In the genomic region with DNA sequence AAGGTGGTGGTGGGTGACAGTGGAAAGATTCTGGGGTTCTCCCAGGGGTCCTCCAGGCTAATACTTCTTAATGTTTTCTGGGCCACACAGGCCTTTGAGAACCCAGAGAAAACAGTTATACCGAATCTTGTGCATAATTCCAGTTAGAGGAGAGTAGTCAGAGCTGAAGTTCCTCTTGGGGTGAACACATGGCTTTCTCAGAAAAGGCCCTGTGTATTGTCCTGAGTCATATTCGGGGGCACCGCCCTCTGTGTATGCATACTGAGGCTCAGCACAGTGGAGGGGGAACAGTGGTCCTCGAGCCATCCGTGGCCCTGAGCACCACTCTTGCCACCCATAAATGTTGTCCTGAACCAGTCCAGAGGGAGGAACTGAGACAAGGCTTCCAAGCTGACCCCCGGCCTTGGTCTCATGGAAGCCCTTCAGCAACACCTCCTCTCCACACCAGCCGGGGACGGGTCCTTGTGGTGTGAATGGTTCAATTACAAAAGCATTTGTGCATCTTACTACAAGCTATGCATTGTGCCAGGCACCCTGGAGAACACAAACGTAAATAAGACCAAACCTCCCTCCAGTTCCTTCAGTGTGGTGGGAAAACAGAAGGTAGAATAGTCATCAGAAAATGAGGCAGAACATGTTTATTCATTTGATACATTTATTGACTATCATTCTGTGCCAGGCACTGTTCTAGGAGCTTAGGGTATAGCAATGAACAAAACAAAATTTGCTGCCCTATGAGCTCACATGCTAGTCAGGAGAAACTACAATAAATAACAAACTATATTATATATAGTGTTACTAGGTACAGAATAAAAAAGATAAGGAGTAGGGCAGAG, we compare ENCODE assay signal across 1 cellular context.
TF ChIP-seq lines count a peak whose summit lies in the region.

No MANE protein-coding gene starts in this region.

TF ChIP-seq in HepG2, 621 proteins besides CTCF, POLR2A, EP300 and RAD21 (continued from another document and continues in another):
- TF ChIP-seq, protein P1, sequence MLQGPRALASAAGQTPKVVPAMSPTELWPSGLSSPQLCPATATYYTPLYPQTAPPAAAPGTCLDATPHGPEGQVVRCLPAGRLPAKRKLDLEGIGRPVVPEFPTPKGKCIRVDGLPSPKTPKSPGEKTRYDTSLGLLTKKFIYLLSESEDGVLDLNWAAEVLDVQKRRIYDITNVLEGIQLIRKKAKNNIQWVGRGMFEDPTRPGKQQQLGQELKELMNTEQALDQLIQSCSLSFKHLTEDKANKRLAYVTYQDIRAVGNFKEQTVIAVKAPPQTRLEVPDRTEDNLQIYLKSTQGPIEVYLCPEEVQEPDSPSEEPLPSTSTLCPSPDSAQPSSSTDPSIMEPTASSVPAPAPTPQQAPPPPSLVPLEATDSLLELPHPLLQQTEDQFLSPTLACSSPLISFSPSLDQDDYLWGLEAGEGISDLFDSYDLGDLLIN (CRISPR knock-in tag; IDR thresholded peaks at IDR 0.05; ENCODE audit: borderline replicate concordance), result no peak
- TF ChIP-seq ZNF788 (CRISPR knock-in tag; IDR thresholded peaks at IDR 0.05; ENCODE audit: borderline replicate concordance), result no peak
- TF ChIP-seq, protein P2, sequence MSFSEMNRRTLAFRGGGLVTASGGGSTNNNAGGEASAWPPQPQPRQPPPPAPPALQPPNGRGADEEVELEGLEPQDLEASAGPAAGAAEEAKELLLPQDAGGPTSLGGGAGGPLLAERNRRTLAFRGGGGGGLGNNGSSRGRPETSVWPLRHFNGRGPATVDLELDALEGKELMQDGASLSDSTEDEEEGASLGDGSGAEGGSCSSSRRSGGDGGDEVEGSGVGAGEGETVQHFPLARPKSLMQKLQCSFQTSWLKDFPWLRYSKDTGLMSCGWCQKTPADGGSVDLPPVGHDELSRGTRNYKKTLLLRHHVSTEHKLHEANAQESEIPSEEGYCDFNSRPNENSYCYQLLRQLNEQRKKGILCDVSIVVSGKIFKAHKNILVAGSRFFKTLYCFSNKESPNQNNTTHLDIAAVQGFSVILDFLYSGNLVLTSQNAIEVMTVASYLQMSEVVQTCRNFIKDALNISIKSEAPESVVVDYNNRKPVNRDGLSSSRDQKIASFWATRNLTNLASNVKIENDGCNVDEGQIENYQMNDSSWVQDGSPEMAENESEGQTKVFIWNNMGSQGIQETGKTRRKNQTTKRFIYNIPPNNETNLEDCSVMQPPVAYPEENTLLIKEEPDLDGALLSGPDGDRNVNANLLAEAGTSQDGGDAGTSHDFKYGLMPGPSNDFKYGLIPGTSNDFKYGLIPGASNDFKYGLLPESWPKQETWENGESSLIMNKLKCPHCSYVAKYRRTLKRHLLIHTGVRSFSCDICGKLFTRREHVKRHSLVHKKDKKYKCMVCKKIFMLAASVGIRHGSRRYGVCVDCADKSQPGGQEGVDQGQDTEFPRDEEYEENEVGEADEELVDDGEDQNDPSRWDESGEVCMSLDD (CRISPR knock-in tag; IDR thresholded peaks at IDR 0.05; ENCODE audit: borderline replicate concordance), result peak; percentile 64
- TF ChIP-seq ZZZ3 (CRISPR knock-in tag; IDR thresholded peaks at IDR 0.05; ENCODE audit: borderline replicate concordance), result no peak
- TF ChIP-seq, protein P3, sequence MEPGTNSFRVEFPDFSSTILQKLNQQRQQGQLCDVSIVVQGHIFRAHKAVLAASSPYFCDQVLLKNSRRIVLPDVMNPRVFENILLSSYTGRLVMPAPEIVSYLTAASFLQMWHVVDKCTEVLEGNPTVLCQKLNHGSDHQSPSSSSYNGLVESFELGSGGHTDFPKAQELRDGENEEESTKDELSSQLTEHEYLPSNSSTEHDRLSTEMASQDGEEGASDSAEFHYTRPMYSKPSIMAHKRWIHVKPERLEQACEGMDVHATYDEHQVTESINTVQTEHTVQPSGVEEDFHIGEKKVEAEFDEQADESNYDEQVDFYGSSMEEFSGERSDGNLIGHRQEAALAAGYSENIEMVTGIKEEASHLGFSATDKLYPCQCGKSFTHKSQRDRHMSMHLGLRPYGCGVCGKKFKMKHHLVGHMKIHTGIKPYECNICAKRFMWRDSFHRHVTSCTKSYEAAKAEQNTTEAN (CRISPR knock-in tag; conservative IDR thresholded peaks at IDR 0.05), result 0 out of 2 replicates have a peak, but pooled peaks have one; percentile 35
- TF ChIP-seq RBM39 (IDR thresholded peaks at IDR 0.05; ENCODE audit: low read depth, low read length, poor library complexity, severe bottlenecking), result peak; percentile 28
- TF ChIP-seq ZNF230 (CRISPR knock-in tag; IDR thresholded peaks at IDR 0.05), result peak; percentile 71; the same call in 1 of the 2 replicates
- TF ChIP-seq, protein P4, sequence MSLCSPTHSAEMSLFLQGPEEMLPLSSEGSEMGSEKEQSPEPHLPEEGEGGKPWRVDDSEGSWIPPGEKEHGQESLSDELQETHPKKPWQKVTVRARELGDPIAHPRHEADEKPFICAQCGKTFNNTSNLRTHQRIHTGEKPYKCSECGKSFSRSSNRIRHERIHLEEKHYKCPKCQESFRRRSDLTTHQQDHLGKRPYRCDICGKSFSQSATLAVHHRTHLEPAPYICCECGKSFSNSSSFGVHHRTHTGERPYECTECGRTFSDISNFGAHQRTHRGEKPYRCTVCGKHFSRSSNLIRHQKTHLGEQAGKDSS (CRISPR knock-in tag; IDR thresholded peaks at IDR 0.05; ENCODE audit: borderline replicate concordance, low read depth), result no peak
- no peak for TF ChIP-seq ATAD3A (CRISPR knock-in tag; IDR thresholded peaks at IDR 0.05)
- TF ChIP-seq ZNF782 (CRISPR knock-in tag; IDR thresholded peaks at IDR 0.05; ENCODE audit: borderline replicate concordance), result no peak
- TF ChIP-seq, protein P5, sequence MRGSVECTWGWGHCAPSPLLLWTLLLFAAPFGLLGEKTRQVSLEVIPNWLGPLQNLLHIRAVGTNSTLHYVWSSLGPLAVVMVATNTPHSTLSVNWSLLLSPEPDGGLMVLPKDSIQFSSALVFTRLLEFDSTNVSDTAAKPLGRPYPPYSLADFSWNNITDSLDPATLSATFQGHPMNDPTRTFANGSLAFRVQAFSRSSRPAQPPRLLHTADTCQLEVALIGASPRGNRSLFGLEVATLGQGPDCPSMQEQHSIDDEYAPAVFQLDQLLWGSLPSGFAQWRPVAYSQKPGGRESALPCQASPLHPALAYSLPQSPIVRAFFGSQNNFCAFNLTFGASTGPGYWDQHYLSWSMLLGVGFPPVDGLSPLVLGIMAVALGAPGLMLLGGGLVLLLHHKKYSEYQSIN (CRISPR knock-in tag; IDR thresholded peaks at IDR 0.05; ENCODE audit: borderline replicate concordance), result no peak
- TF ChIP-seq PLRG1 (conservative IDR thresholded peaks at IDR 0.05), result no peak
- no peak for TF ChIP-seq TSC22D2 (CRISPR knock-in tag; IDR thresholded peaks at IDR 0.05; ENCODE audit: borderline replicate concordance)
- peak; percentile 57 for TF ChIP-seq ZFY (CRISPR knock-in tag; IDR thresholded peaks at IDR 0.05)
- TF ChIP-seq GTF2F1 (IDR thresholded peaks at IDR 0.05; ENCODE audit: low read length), result no peak
- TF ChIP-seq, protein P6, sequence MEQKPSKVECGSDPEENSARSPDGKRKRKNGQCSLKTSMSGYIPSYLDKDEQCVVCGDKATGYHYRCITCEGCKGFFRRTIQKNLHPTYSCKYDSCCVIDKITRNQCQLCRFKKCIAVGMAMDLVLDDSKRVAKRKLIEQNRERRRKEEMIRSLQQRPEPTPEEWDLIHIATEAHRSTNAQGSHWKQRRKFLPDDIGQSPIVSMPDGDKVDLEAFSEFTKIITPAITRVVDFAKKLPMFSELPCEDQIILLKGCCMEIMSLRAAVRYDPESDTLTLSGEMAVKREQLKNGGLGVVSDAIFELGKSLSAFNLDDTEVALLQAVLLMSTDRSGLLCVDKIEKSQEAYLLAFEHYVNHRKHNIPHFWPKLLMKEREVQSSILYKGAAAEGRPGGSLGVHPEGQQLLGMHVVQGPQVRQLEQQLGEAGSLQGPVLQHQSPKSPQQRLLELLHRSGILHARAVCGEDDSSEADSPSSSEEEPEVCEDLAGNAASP (CRISPR knock-in tag; IDR thresholded peaks at IDR 0.05; ENCODE audit: borderline replicate concordance), result 0 out of 2 replicates have a peak, but pooled peaks have one; percentile 39
- TF ChIP-seq KDM4B (CRISPR knock-in tag; IDR thresholded peaks at IDR 0.05), result peak; percentile 55; the same call in 1 of the 2 replicates
- TF ChIP-seq, protein P7, sequence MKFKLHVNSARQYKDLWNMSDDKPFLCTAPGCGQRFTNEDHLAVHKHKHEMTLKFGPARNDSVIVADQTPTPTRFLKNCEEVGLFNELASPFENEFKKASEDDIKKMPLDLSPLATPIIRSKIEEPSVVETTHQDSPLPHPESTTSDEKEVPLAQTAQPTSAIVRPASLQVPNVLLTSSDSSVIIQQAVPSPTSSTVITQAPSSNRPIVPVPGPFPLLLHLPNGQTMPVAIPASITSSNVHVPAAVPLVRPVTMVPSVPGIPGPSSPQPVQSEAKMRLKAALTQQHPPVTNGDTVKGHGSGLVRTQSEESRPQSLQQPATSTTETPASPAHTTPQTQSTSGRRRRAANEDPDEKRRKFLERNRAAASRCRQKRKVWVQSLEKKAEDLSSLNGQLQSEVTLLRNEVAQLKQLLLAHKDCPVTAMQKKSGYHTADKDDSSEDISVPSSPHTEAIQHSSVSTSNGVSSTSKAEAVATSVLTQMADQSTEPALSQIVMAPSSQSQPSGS (CRISPR knock-in tag; IDR thresholded peaks at IDR 0.05), result no peak
- TF ChIP-seq, protein P8, sequence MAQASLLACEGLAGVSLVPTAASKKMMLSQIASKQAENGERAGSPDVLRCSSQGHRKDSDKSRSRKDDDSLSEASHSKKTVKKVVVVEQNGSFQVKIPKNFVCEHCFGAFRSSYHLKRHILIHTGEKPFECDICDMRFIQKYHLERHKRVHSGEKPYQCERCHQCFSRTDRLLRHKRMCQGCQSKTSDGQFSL (CRISPR knock-in tag; IDR thresholded peaks at IDR 0.05), result peak; percentile 59; the same call in 1 of the 2 replicates
- TF ChIP-seq ZNF331 (CRISPR knock-in tag; IDR thresholded peaks at IDR 0.05), result 0 out of 2 replicates have a peak, but pooled peaks have one; percentile 8
- TF ChIP-seq ZNF510 (CRISPR knock-in tag; IDR thresholded peaks at IDR 0.05; ENCODE audit: low read depth), result no peak
- no peak; the same call in 1 of the 2 replicates for TF ChIP-seq SP4 (CRISPR knock-in tag; IDR thresholded peaks at IDR 0.05)
- TF ChIP-seq, protein P9, sequence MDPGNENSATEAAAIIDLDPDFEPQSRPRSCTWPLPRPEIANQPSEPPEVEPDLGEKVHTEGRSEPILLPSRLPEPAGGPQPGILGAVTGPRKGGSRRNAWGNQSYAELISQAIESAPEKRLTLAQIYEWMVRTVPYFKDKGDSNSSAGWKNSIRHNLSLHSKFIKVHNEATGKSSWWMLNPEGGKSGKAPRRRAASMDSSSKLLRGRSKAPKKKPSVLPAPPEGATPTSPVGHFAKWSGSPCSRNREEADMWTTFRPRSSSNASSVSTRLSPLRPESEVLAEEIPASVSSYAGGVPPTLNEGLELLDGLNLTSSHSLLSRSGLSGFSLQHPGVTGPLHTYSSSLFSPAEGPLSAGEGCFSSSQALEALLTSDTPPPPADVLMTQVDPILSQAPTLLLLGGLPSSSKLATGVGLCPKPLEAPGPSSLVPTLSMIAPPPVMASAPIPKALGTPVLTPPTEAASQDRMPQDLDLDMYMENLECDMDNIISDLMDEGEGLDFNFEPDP (CRISPR knock-in tag; conservative IDR thresholded peaks at IDR 0.05), result 0 out of 2 replicates have a peak, but pooled peaks have one; percentile 51
- TF ChIP-seq HIVEP1 (CRISPR knock-in tag; IDR thresholded peaks at IDR 0.05), result 0 out of 2 replicates have a peak, but pooled peaks have one; percentile 47
- TF ChIP-seq FOXC1 (CRISPR knock-in tag; IDR thresholded peaks at IDR 0.05; ENCODE audit: borderline replicate concordance), result peak; percentile 60; the same call in 1 of the 2 replicates
- peak; percentile 72; the same call in 1 of the 2 replicates for TF ChIP-seq CBX5 (CRISPR knock-in tag; IDR thresholded peaks at IDR 0.05; ENCODE audit: borderline replicate concordance)
- TF ChIP-seq PCBP1 (IDR thresholded peaks at IDR 0.05; ENCODE audit: borderline replicate concordance, low read depth, low read length), result 0 out of 2 replicates have a peak, but pooled peaks have one; percentile 27
- no peak for TF ChIP-seq SOX6 (IDR thresholded peaks at IDR 0.05)
- peak; percentile 46; the same call in 1 of the 2 replicates for TF ChIP-seq SOX6 (CRISPR knock-in tag; IDR thresholded peaks at IDR 0.05)
- TF ChIP-seq EHMT2 (IDR thresholded peaks at IDR 0.05; ENCODE audit: borderline replicate concordance, low read depth, low read length), result no peak
- TF ChIP-seq CEBPB (IDR thresholded peaks at IDR 0.05; ENCODE audit: borderline replicate concordance, low read depth, low read length), result no peak
- no peak for TF ChIP-seq TOPORS (CRISPR knock-in tag; IDR thresholded peaks at IDR 0.05)
- TF ChIP-seq ASH2L (IDR thresholded peaks at IDR 0.05; ENCODE audit: insufficient read length, low read depth, low read length), result no peak
- TF ChIP-seq, protein P10, sequence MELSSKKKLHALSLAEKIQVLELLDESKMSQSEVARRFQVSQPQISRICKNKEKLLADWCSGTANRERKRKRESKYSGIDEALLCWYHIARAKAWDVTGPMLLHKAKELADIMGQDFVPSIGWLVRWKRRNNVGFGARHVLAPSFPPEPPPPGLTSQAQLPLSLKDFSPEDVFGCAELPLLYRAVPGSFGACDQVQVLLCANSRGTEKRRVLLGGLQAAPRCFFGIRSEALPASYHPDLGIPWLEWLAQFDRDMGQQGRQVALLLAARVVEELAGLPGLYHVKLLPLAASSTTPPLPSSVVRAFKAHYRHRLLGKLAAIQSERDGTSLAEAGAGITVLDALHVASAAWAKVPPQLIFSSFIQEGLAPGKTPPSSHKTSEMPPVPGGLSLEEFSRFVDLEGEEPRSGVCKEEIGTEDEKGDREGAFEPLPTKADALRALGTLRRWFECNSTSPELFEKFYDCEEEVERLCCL (CRISPR knock-in tag; IDR thresholded peaks at IDR 0.05; ENCODE audit: borderline replicate concordance), result no peak
- TF ChIP-seq, protein P11, sequence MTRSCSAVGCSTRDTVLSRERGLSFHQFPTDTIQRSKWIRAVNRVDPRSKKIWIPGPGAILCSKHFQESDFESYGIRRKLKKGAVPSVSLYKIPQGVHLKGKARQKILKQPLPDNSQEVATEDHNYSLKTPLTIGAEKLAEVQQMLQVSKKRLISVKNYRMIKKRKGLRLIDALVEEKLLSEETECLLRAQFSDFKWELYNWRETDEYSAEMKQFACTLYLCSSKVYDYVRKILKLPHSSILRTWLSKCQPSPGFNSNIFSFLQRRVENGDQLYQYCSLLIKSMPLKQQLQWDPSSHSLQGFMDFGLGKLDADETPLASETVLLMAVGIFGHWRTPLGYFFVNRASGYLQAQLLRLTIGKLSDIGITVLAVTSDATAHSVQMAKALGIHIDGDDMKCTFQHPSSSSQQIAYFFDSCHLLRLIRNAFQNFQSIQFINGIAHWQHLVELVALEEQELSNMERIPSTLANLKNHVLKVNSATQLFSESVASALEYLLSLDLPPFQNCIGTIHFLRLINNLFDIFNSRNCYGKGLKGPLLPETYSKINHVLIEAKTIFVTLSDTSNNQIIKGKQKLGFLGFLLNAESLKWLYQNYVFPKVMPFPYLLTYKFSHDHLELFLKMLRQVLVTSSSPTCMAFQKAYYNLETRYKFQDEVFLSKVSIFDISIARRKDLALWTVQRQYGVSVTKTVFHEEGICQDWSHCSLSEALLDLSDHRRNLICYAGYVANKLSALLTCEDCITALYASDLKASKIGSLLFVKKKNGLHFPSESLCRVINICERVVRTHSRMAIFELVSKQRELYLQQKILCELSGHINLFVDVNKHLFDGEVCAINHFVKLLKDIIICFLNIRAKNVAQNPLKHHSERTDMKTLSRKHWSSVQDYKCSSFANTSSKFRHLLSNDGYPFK (CRISPR knock-in tag; IDR thresholded peaks at IDR 0.05; ENCODE audit: borderline replicate concordance), result no peak; the same call in 1 of the 2 replicates
- TF ChIP-seq MED1 (CRISPR knock-in tag; IDR thresholded peaks at IDR 0.05), result peak; percentile 10; the same call in 1 of the 2 replicates
- peak; percentile 48; the same call in 1 of the 2 replicates for TF ChIP-seq MEIS2 (CRISPR knock-in tag; IDR thresholded peaks at IDR 0.05)
- peak; percentile 44; the same call in 1 of the 2 replicates for TF ChIP-seq ZNF773 (CRISPR knock-in tag; IDR thresholded peaks at IDR 0.05; ENCODE audit: borderline replicate concordance)
- TF ChIP-seq TBX2 (CRISPR knock-in tag; IDR thresholded peaks at IDR 0.05; ENCODE audit: borderline replicate concordance), result no peak
- peak; percentile 43; the same call in 1 of the 2 replicates for TF ChIP-seq FOXK2 (IDR thresholded peaks at IDR 0.05)
- TF ChIP-seq ZNF605 (CRISPR knock-in tag; IDR thresholded peaks at IDR 0.05), result 0 out of 2 replicates have a peak, but pooled peaks have one; percentile 36
